14 cellular contexts compared by ENCODE assay signal in genomic region chr11:131899954-131900580, GRCh38.
A peak's percentile ranks its signal among the peaks of the same experiment; 100 is the strongest.
DNase-seq lines count a peak whose midpoint lies in the region; ATAC-seq and TF ChIP-seq lines count a peak whose summit lies in the region.
"Had no signal": no experiment of that assay in that cellular context is flagged by ENCODE, and none has a peak within 500 bp of the region (broad histone marks: within the 10 kb centered on the region; RNA-seq: fewer than 3 reads in every experiment).

No MANE protein-coding gene starts in this region.

- H3K18ac ChIP-seq in mesendoderm (ENCODE audit: low read length), result peak overlapping the region; percentile 64

- peak; percentile 43 for ATAC-seq in GM18519 (IDR thresholded peaks at IDR 0.05; ENCODE audit: low FRiP score, unreplicated experiment)
- ATAC-seq in GM21717 (IDR thresholded peaks at IDR 0.05; ENCODE audit: unreplicated experiment), result peak; percentile 50
- no peak for ATAC-seq in body of pancreas
- ATAC-seq: stimulated activated memory B cell treated with anti-CD40 and anti-IgM and Interleukin-4, amounts not matched to agents 10 μg/mL and 1 μg/mL and 100 μg/mL, for 72 hours; T-cell had no signal

- intact Hi-C loops in body of pancreas (cut with DNase I), result no loop called here

- no CpG with 5 or more reads among the region's 6 CpGs for WGBS in mesendoderm (ENCODE audit: extremely low coverage, insufficient coverage, low lambda C conversion rate)
- whole genome bisulfite sequencing in body of pancreas, 2 donors, result 69 to 74% methylated on average over 6 of the region's 6 CpGs

- no peak overlapping the region for H3K9ac ChIP-seq in OCI-LY3 (ENCODE audit: low read length)
- no peak overlapping the region for H3K9ac ChIP-seq in mesendoderm (ENCODE audit: low read length)

- no peaks in the 10 kb centered on the region for H3K9me3 ChIP-seq in OCI-LY3 (ENCODE audit: insufficient read depth, low read length)
- no peaks in the 10 kb centered on the region for H3K9me3 ChIP-seq in body of pancreas

- no peak overlapping the region for H2BK120ac ChIP-seq in mesendoderm (ENCODE audit: low read depth, low read length)

- 0 out of 2 replicates have a peak, but pooled peaks cover 2% of the 10 kb centered on the region for H4K20me1 ChIP-seq in OCI-LY3 (ENCODE audit: insufficient read depth, low read length)

- H3K27me3 ChIP-seq in OCI-LY3 (ENCODE audit: low read depth, low read length), result peaks cover 38% of the 10 kb centered on the region
- no peaks in the 10 kb centered on the region for H3K27me3 ChIP-seq in mesendoderm (ENCODE audit: insufficient read depth, low read length, poor library complexity)
- H3K27me3 ChIP-seq in body of pancreas, result no peaks in the 10 kb centered on the region
- H3K27me3 ChIP-seq: cardiac muscle cell had no signal

- H3K36me3 ChIP-seq in OCI-LY3 (replicated peaks; ENCODE audit: low read depth, low read length), result no peaks in the 10 kb centered on the region
- H3K36me3 ChIP-seq in mesendoderm (ENCODE audit: control insufficient read depth, insufficient read depth, low read length), result no peaks in the 10 kb centered on the region
- H3K36me3 ChIP-seq in body of pancreas (replicated peaks in 1 of 2; ENCODE audit: insufficient read depth in 1 of 2, low read depth in 2 of 2), result no peaks in the 10 kb centered on the region
- H3K36me3 ChIP-seq: cardiac muscle cell had no signal

- peak overlapping the region; percentile 15 for H4K8ac ChIP-seq in mesendoderm (ENCODE audit: low read depth, low read length)

- H3K27ac ChIP-seq in OCI-LY3 (ENCODE audit: low read length) (no peak overlapping the region), mesendoderm (ENCODE audit: low read depth, low read length) (no peak overlapping the region), body of pancreas (no peak overlapping the region), caudate nucleus (ENCODE audit: low read depth, low read length) (no peak overlapping the region)
- H3K27ac ChIP-seq: cardiac muscle cell had no signal

- TF ChIP-seq CTCF in OCI-LY3 (IDR thresholded peaks at IDR 0.05; ENCODE audit: low read depth, low read length) (no peak), body of pancreas (IDR thresholded peaks at IDR 0.05) (no peak)

- H3K4me3 ChIP-seq in OCI-LY3 (ENCODE audit: low read length), result no peak overlapping the region
- H3K4me3 ChIP-seq in mesendoderm (ENCODE audit: low read length), result no peak overlapping the region
- no peak overlapping the region for H3K4me3 ChIP-seq in body of pancreas
- H3K4me3 ChIP-seq: cardiac muscle cell had no signal

- TF ChIP-seq POLR2A in body of pancreas (IDR thresholded peaks at IDR 0.05) (no peak), erythroblast (IDR thresholded peaks at IDR 0.05; ENCODE audit: low read length) (no peak)

- no peak overlapping the region for H2AFZ ChIP-seq in OCI-LY3 (ENCODE audit: low read depth, low read length)

- H3K4me1 ChIP-seq in OCI-LY3 (ENCODE audit: low read length) (peaks cover 15% of the 10 kb centered on the region), mesendoderm (ENCODE audit: control insufficient read depth, low read depth, low read length) (peaks cover 2% of the 10 kb centered on the region), body of pancreas (no peaks in the 10 kb centered on the region)

- DNase-seq in mesendoderm (peak; percentile 60), body of pancreas (no peak), DMS 273 treated with DMSO at 0.1 percent for 48 hours (lab: John Stamatoyannopoulos, UW) (no peak), caudate nucleus (lab: John Stamatoyannopoulos, UW) (no peak), erythroblast (lab: John Stamatoyannopoulos, UW) (no peak)
- DNase-seq: activated B cell treated with CpG ODN at 0.5 μM for 24 hours; activated CD8-positive, alpha-beta memory T cell treated with anti-CD3 and anti-CD28 coated beads, Interleukin-2, amount 50 U/mL, for 48 hours; stimulated activated CD4-positive, alpha-beta T cell treated with anti-CD3 and anti-CD28 coated beads, Interleukin-4, amount 100 ng/mL, for 4 hours; T-cell had no signal

- no peak overlapping the region for H2BK15ac ChIP-seq in mesendoderm (replicated peaks; ENCODE audit: low read depth)

- no peaks in the 10 kb centered on the region for H3K79me1 ChIP-seq in mesendoderm (ENCODE audit: low read length)

- no peak overlapping the region for H4K5ac ChIP-seq in mesendoderm (ENCODE audit: low read length)

- H2BK5ac ChIP-seq in mesendoderm (ENCODE audit: low read length), result peak overlapping the region; percentile 15

- H3K23ac ChIP-seq in mesendoderm (ENCODE audit: low read length), result no peak overlapping the region

- H2AK5ac ChIP-seq in mesendoderm (ENCODE audit: low read length), result no peak overlapping the region

- H3K4ac ChIP-seq in mesendoderm (ENCODE audit: low read depth, low read length), result no peak overlapping the region

- H3K4me2 ChIP-seq in OCI-LY3 (ENCODE audit: low read length), result peak overlapping the region; percentile 2; the same call in 1 of the 2 replicates
- H3K4me2 ChIP-seq in mesendoderm (ENCODE audit: low read length), result no peak overlapping the region

- no peaks in the 10 kb centered on the region for H3K79me2 ChIP-seq in OCI-LY3 (ENCODE audit: low read length)
- no peaks in the 10 kb centered on the region for H3K79me2 ChIP-seq in mesendoderm (ENCODE audit: control insufficient read depth, insufficient read depth, low read length)

- H3K56ac ChIP-seq in mesendoderm (ENCODE audit: low read length), result peak overlapping the region; percentile 47
